Comparison of ENCODE assay signal across 15 cellular contexts in the genomic region with DNA sequence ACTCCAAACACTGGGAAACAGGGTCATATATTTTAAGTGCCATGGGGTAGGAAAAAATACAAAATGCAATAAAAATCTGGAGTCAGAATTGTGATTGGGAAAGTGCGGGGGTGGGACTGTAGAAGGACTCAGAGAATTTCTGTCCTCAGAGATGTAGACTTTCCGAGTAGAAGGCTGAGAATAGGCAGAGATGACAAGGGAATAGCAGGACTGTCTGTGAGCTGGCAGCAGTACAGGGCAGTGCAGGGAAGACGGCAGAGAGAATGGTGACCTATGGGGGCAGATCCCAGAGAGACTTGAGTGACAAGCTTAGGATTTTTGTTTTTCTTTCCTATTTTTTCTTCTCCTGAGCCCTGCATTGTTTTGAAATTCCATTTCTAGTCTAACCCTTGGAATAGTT.
"Had no signal": no experiment of that assay in that cellular context is flagged by ENCODE, and none has a peak within 500 bp of the region (broad histone marks: within the 10 kb centered on the region; RNA-seq: fewer than 3 reads in every experiment).

No MANE protein-coding gene starts in this region.

- H3K9me3 Mint-ChIP-seq: activated naive CD4-positive, alpha-beta T cell treated with anti-CD3 and anti-CD28 coated beads, Interleukin-2, amount 50 U/mL, for 72 hours; effector memory CD8-positive, alpha-beta T cell had no signal

- DNase-seq: activated CD4-positive, alpha-beta T cell treated with anti-CD3 and anti-CD28 coated beads, Interleukin-2, amount 50 U/mL, for 48 hours; activated gamma-delta T cell treated with Interleukin-2 at 50 U/mL for 16 hours; adrenal gland; dermis blood vessel endothelial cell; effector memory CD8-positive, alpha-beta T cell; foreskin keratinocyte; glutamatergic neuron; left lung; naive thymus-derived CD8-positive, alpha-beta T cell; ovary; spleen; stimulated activated naive B cell treated with anti-CD40 and anti-IgM and Interleukin-4, amounts not matched to agents 10 μg/mL and 1 μg/mL and 100 μg/mL, for 72 hours; thyroid gland had no signal

- H3K4me1 Mint-ChIP-seq: naive thymus-derived CD8-positive, alpha-beta T cell had no signal

- H3K4me3 Mint-ChIP-seq: effector memory CD8-positive, alpha-beta T cell; memory B cell; naive thymus-derived CD8-positive, alpha-beta T cell; stimulated activated naive B cell treated with anti-CD40 and anti-IgM and Interleukin-4, amounts not matched to agents 10 μg/mL and 1 μg/mL and 100 μg/mL, for 72 hours had no signal

- H3K36me3 Mint-ChIP-seq: activated naive CD4-positive, alpha-beta T cell treated with anti-CD3 and anti-CD28 coated beads, Interleukin-2, amount 50 U/mL, for 72 hours; memory B cell; naive thymus-derived CD8-positive, alpha-beta T cell; stimulated activated naive B cell treated with anti-CD40 and anti-IgM and Interleukin-4, amounts not matched to agents 10 μg/mL and 1 μg/mL and 100 μg/mL, for 72 hours had no signal

- ATAC-seq: activated naive CD4-positive, alpha-beta T cell treated with anti-CD3 and anti-CD28 coated beads, Interleukin-2, amount 50 U/mL, for 72 hours; effector memory CD8-positive, alpha-beta T cell; foreskin keratinocyte; left lung; naive thymus-derived CD8-positive, alpha-beta T cell; stimulated activated naive B cell treated with anti-CD40 and anti-IgM and Interleukin-4, amounts not matched to agents 10 μg/mL and 1 μg/mL and 100 μg/mL, for 72 hours had no signal

- H3K27ac Mint-ChIP-seq: activated naive CD4-positive, alpha-beta T cell treated with anti-CD3 and anti-CD28 coated beads, Interleukin-2, amount 50 U/mL, for 72 hours; effector memory CD8-positive, alpha-beta T cell; memory B cell; naive thymus-derived CD8-positive, alpha-beta T cell; stimulated activated naive B cell treated with anti-CD40 and anti-IgM and Interleukin-4, amounts not matched to agents 10 μg/mL and 1 μg/mL and 100 μg/mL, for 72 hours had no signal
